ENCODE assay signal across 1 cellular context in genomic region chr21:8777260-8777659, GRCh38.
DNase-seq lines count a peak whose midpoint lies in the region; TF ChIP-seq lines count a peak whose summit lies in the region.
"Not testable (repeated sequence)": the region's sequence is repeated elsewhere in the genome, so short reads cannot be mapped to it uniquely, and the experiment has no call there.

No MANE protein-coding gene starts in this region.

- H3K9me3 Mint-ChIP-seq in type B pancreatic cell, result not testable (repeated sequence)

- not testable (repeated sequence) for H3K27ac Mint-ChIP-seq in type B pancreatic cell

- not testable (repeated sequence) for H3K4me3 Mint-ChIP-seq in type B pancreatic cell

- DNase-seq in type B pancreatic cell (ENCODE audit: extremely low spot score, unreplicated experiment), result peak; percentile 62

- not testable (repeated sequence) for H3K4me1 Mint-ChIP-seq in type B pancreatic cell (ENCODE audit: unreplicated experiment)

- H3K27me3 Mint-ChIP-seq in type B pancreatic cell, result not testable (repeated sequence)

- H3K36me3 Mint-ChIP-seq in type B pancreatic cell, result not testable (repeated sequence)

- not testable (repeated sequence) for TF ChIP-seq CTCF in type B pancreatic cell (conservative IDR thresholded peaks at IDR 0.05)
